1 cellular context compared by ENCODE assay signal in genomic region chr2:240556553-240557100, GRCh38.
TF ChIP-seq lines count a peak whose summit lies in the region.

No MANE protein-coding gene starts in this region.

TF ChIP-seq in HCT116, 20 proteins besides CTCF, POLR2A, EP300 and RAD21 (continued from another document):
- TF ChIP-seq REST (IDR thresholded peaks at IDR 0.05; ENCODE audit: low read depth) (no peak), JUND (IDR thresholded peaks at IDR 0.05) (no peak), YY1 (IDR thresholded peaks at IDR 0.05; ENCODE audit: extremely low read depth, insufficient replicate concordance, low read depth, low read length) (no peak), FOSL1 (IDR thresholded peaks at IDR 0.05; ENCODE audit: low read depth) (no peak), ATF3 (IDR thresholded peaks at IDR 0.05) (no peak)
